8 cellular contexts compared by ENCODE assay signal in genomic region chr19:55165952-55166529, GRCh38. TPM values are rescaled to one million over a fixed set of nuclear protein-coding genes. Genes with fewer than 3 reads are reported as not detected.
DNase-seq lines count a peak whose midpoint lies in the region; ATAC-seq and TF ChIP-seq lines count a peak whose summit lies in the region.

No MANE protein-coding gene starts in this region.

- peaks cover 80% of the 10 kb centered on the region for H3K27me3 Mint-ChIP-seq in activated naive CD8-positive, alpha-beta T cell treated with anti-CD3 and anti-CD28 coated beads for 36 hours

- no peaks in the 10 kb centered on the region for H3K36me3 ChIP-seq in Panc1 (ENCODE audit: control insufficient read depth, insufficient read depth, low read length)
- no peaks in the 10 kb centered on the region for H3K36me3 ChIP-seq in cardiac muscle cell
- H3K36me3 ChIP-seq in trophoblast cell (ENCODE audit: control insufficient read depth in 1 of 2, insufficient read depth in 2 of 2, low read length in 2 of 2), result no peaks in the 10 kb centered on the region

- no TSS peak for BruUV-seq in Panc1 (replicated peaks; lab: Mats Ljungman, UMichigan)

- in situ Hi-C loops in Panc1 (cut with HindIII; ENCODE audit: low pct_unique_long_range_greater_than_20kb, low sequenced_read_pairs), result no loop called here

- H3K4ac ChIP-seq in trophoblast cell (ENCODE audit: low read depth, low read length), result no peak overlapping the region

- H3K4me1 ChIP-seq in Panc1 (ENCODE audit: control insufficient read depth, insufficient read depth, low read length) (peaks cover 3% of the 10 kb centered on the region; the same call in 1 of the 2 replicates), cardiac muscle cell (ENCODE audit: low read depth) (no peaks in the 10 kb centered on the region), trophoblast cell (ENCODE audit: control insufficient read depth in 1 of 2, insufficient read depth in 2 of 2, low read length in 2 of 2) (peaks cover 2 to 3% of the 10 kb centered on the region in 2 experiments)

- no peak overlapping the region for H3K27ac Mint-ChIP-seq in activated naive CD8-positive, alpha-beta T cell treated with anti-CD3 and anti-CD28 coated beads for 36 hours

- H2BK12ac ChIP-seq in trophoblast cell (ENCODE audit: low read length), result no peak overlapping the region

- no peak for DNase-seq in activated CD4-positive, CD25-positive, alpha-beta regulatory T cell (lab: John Stamatoyannopoulos, UW)
- DNase-seq in LHCN-M2 (ENCODE audit: low read depth) (peak; percentile 75), Panc1 (ENCODE audit: low read depth, low spot score) (peak; percentile 61), cardiac muscle cell (ENCODE audit: low read depth in 1 of 2, low spot score in 1 of 2) (peak; percentile 83 to 91), trophoblast cell (peak in 1 of 2 donors; percentile 84)
- peak; percentile 66 for DNase-seq in activated naive CD8-positive, alpha-beta T cell treated with anti-CD3 and anti-CD28 coated beads for 36 hours

- H4K91ac ChIP-seq in trophoblast cell (ENCODE audit: low read depth, low read length), result no peak overlapping the region

- POLR2A ChIA-PET in Panc1 (lab: Charles Lee), result interaction anchor here (0.5 to 1.2 kb wide), 2 partner anchors 224 to 407 kb away, joined by 3 to 4 read pairs; no protein-coding TSS in a partner anchor

- H3K4me2 ChIP-seq in trophoblast cell (ENCODE audit: low read length), result peak overlapping the region; percentile 69

- no CpG with 5 or more reads among the region's 34 CpGs for WGBS in trophoblast cell (ENCODE audit: extremely low coverage, insufficient coverage, insufficient read length)

- H3K27ac ChIP-seq in Panc1 (ENCODE audit: low read length), result no peak overlapping the region
- H3K27ac ChIP-seq in cardiac muscle cell, result no peak overlapping the region
- H3K27ac ChIP-seq in trophoblast cell (ENCODE audit: low read depth, low read length), result no peak overlapping the region

- no peaks in the 10 kb centered on the region for H3K27me3 ChIP-seq in Panc1 (ENCODE audit: control insufficient read depth, insufficient read depth, low read length)
- H3K27me3 ChIP-seq in cardiac muscle cell, result peaks cover 45% of the 10 kb centered on the region
- peaks cover 7% of the 10 kb centered on the region for H3K27me3 ChIP-seq in trophoblast cell (ENCODE audit: insufficient read depth, low read length)

- H3K9me3 Mint-ChIP-seq in activated naive CD8-positive, alpha-beta T cell treated with anti-CD3 and anti-CD28 coated beads for 36 hours, result peaks cover 2% of the 10 kb centered on the region

- peak; percentile 57 to 75 for ATAC-seq in activated CD4-positive, CD25-positive, alpha-beta regulatory T cell treated with anti-CD3 and anti-CD28 coated beads, Interleukin-2, amount 50 U/mL, for 24 hours
- ATAC-seq in Panc1 (peak; percentile 87), GM19035 (IDR thresholded peaks at IDR 0.05; ENCODE audit: unreplicated experiment) (no peak)

- no peak overlapping the region for H2AK5ac ChIP-seq in trophoblast cell (ENCODE audit: low read length)

- peak overlapping the region; percentile 70 for H2AFZ ChIP-seq in trophoblast cell (ENCODE audit: insufficient read depth, low read length, poor library complexity)

- H3K79me2 ChIP-seq in trophoblast cell (ENCODE audit: control insufficient read depth, insufficient read depth, low read length, poor library complexity), result no peaks in the 10 kb centered on the region

- H3K23ac ChIP-seq in trophoblast cell (ENCODE audit: low read length), result no peak overlapping the region

- H2BK120ac ChIP-seq in trophoblast cell (ENCODE audit: insufficient read depth, low read length, poor library complexity), result no peak overlapping the region

- H3K14ac ChIP-seq in trophoblast cell (ENCODE audit: low read length), result no peak overlapping the region

- H4K12ac ChIP-seq in trophoblast cell (ENCODE audit: low read depth, low read length), result no peak overlapping the region

- intact Hi-C loops in Panc1 (cut with micrococcal nuclease; ENCODE audit: unreplicated experiment), result no loop called here

- H3K18ac ChIP-seq in trophoblast cell (ENCODE audit: low read length), result no peak overlapping the region

- TF ChIP-seq CTCF in Panc1 (IDR thresholded peaks at IDR 0.05) (peak; percentile 99), cardiac muscle cell (IDR thresholded peaks at IDR 0.05; ENCODE audit: low read depth, low read length) (peak; percentile 70)

- H3K4me3 Mint-ChIP-seq in activated naive CD8-positive, alpha-beta T cell treated with anti-CD3 and anti-CD28 coated beads for 36 hours, result peak overlapping the region; percentile 79

- H3K36me3 Mint-ChIP-seq in activated naive CD8-positive, alpha-beta T cell treated with anti-CD3 and anti-CD28 coated beads for 36 hours, result no peaks in the 10 kb centered on the region

- CTCF ChIA-PET in Panc1 (lab: Charles Lee), result interaction anchor here (0.7 to 1.0 kb wide), 3 partner anchors 10 to 38 kb away, joined by 3 to 4 read pairs (median 3); no protein-coding TSS in a partner anchor

- H3K79me1 ChIP-seq in trophoblast cell (ENCODE audit: low read length), result no peaks in the 10 kb centered on the region

- H3K4me1 Mint-ChIP-seq in activated naive CD8-positive, alpha-beta T cell treated with anti-CD3 and anti-CD28 coated beads for 36 hours, result peaks cover 12% of the 10 kb centered on the region

- H3K4me3 ChIP-seq in Panc1 (ENCODE audit: low read depth in 2 of 2, low read length in 2 of 2) (peak overlapping the region; percentile 61 to 82), cardiac muscle cell (peak overlapping the region; percentile 41), trophoblast cell (ENCODE audit: low read depth, low read length) (peak overlapping the region; percentile 63)

- no peaks in the 10 kb centered on the region for H3K9me3 ChIP-seq in Panc1 (ENCODE audit: control insufficient read depth, insufficient read depth, low read depth, low read length)
- H3K9me3 ChIP-seq in cardiac muscle cell (ENCODE audit: low read depth), result no peaks in the 10 kb centered on the region
- peaks cover 3% of the 10 kb centered on the region for H3K9me3 ChIP-seq in trophoblast cell (ENCODE audit: insufficient read depth, low read depth, low read length)

- H2BK5ac ChIP-seq in trophoblast cell (ENCODE audit: low read depth, low read length, poor library complexity), result no peak overlapping the region

- H4K8ac ChIP-seq in trophoblast cell (ENCODE audit: low read depth, low read length), result no peak overlapping the region

- no peak overlapping the region for H3K9ac ChIP-seq in trophoblast cell (ENCODE audit: low read length)

RNA-seq across cellular contexts. Expression of gene DNAAF3, which starts 0.4 kb away (rescaled TPM):
- 0.90 and 1.3 TPM in 2 replicates for total RNA-seq in LHCN-M2 (2014; rRNA removed)
- 0.52 TPM for polyA plus RNA-seq in LHCN-M2 (2012)
- 12.4 TPM for total RNA-seq in Panc1 (2021; ENCODE audit: unreplicated experiment)
- 14.6 TPM for polyA plus RNA-seq in Panc1 (2012; ENCODE audit: insufficient read length)
- total RNA-seq in activated naive CD8-positive, alpha-beta T cell treated with anti-CD3 and anti-CD28 coated beads for 36 hours, result not detected
- 3.2 and 3.5 TPM in 2 replicates for total RNA-seq in cardiac muscle cell
- polyA plus RNA-seq in cardiac muscle cell, result 7.6 and 14.3 TPM in 2 replicates
- polyA plus RNA-seq in trophoblast cell (2013), result 0.44 and 0.53 TPM in 2 replicates

RNA-seq across cellular contexts. Expression of gene TNNI3, which starts 8.5 kb away (rescaled TPM):
- 0.26 and 0.92 TPM in 2 replicates for total RNA-seq in LHCN-M2 (2014; rRNA removed)
- polyA plus RNA-seq in LHCN-M2 (2012), result 0.28 TPM
- 14.6 TPM for total RNA-seq in Panc1 (2021; ENCODE audit: unreplicated experiment)
- 36.9 TPM for polyA plus RNA-seq in Panc1 (2012; ENCODE audit: insufficient read length)
- under 1 TPM in 1 of 2 experiments, not detected in 1; 0.25 TPM for total RNA-seq in activated naive CD8-positive, alpha-beta T cell treated with anti-CD3 and anti-CD28 coated beads for 36 hours
- total RNA-seq in cardiac muscle cell, result 64.5 and 78.6 TPM in 2 replicates
- 49.8 and 85.5 TPM in 2 replicates for polyA plus RNA-seq in cardiac muscle cell
- 0.05 and 0.33 TPM in 2 replicates for polyA plus RNA-seq in trophoblast cell (2013)

RNA-seq across cellular contexts. Expression of gene SYT5, which starts 14.0 kb away (rescaled TPM):
- not detected in 2 replicates for total RNA-seq in LHCN-M2 (2014; rRNA removed)
- polyA plus RNA-seq in LHCN-M2 (2012), result 0.22 TPM
- 3.2 TPM for total RNA-seq in Panc1 (2021; ENCODE audit: unreplicated experiment)
- polyA plus RNA-seq in Panc1 (2012; ENCODE audit: insufficient read length), result 9.3 TPM
- total RNA-seq in activated naive CD8-positive, alpha-beta T cell treated with anti-CD3 and anti-CD28 coated beads for 36 hours, result not detected
- total RNA-seq in cardiac muscle cell, result 0.12 and 0.53 TPM in 2 replicates
- not detected in 2 replicates for polyA plus RNA-seq in cardiac muscle cell
- polyA plus RNA-seq in trophoblast cell (2013), result 0.08 and 0.11 TPM in 2 replicates

RNA-seq across cellular contexts. Expression of gene TNNT1, which starts 17.0 kb away (rescaled TPM):
- total RNA-seq in LHCN-M2 (2014; rRNA removed) (52.6 and 73.4 TPM in 2 replicates), Panc1 (2021; ENCODE audit: unreplicated experiment) (116 TPM), cardiac muscle cell (16.1 and 25.0 TPM in 2 replicates)
- 46.6 TPM for polyA plus RNA-seq in LHCN-M2 (2012)
- 249 TPM for polyA plus RNA-seq in Panc1 (2012; ENCODE audit: insufficient read length)
- total RNA-seq in activated naive CD8-positive, alpha-beta T cell treated with anti-CD3 and anti-CD28 coated beads for 36 hours, result not detected
- polyA plus RNA-seq in cardiac muscle cell, result 34.7 and 35.5 TPM in 2 replicates
- 8.9 and 10.6 TPM in 2 replicates for polyA plus RNA-seq in trophoblast cell (2013)

RNA-seq across cellular contexts. Expression of gene PTPRH, which starts 43.3 kb away (rescaled TPM):
- total RNA-seq in LHCN-M2 (2014; rRNA removed), result 0.19 and 0.29 TPM in 2 replicates
- polyA plus RNA-seq in LHCN-M2 (2012), result 0.61 TPM
- 42.8 TPM for total RNA-seq in Panc1 (2021; ENCODE audit: unreplicated experiment)
- 45.2 TPM for polyA plus RNA-seq in Panc1 (2012; ENCODE audit: insufficient read length)
- total RNA-seq in activated naive CD8-positive, alpha-beta T cell treated with anti-CD3 and anti-CD28 coated beads for 36 hours, result not detected
- 3.0 and 6.9 TPM in 2 replicates for total RNA-seq in cardiac muscle cell
- 2.3 TPM in 2 replicates for polyA plus RNA-seq in cardiac muscle cell
- 0.11 TPM in 2 replicates for polyA plus RNA-seq in trophoblast cell (2013)

Comparison
In these comparisons a context has a peak if more than half of its experiments do, and no peak if none do; other contexts are left out.
1. DNase-seq: peak in LHCN-M2 (single experiment), Panc1 (single experiment), activated naive CD8-positive, alpha-beta T cell treated with anti-CD3 and anti-CD28 coated beads for 36 hours (single experiment) and cardiac muscle cell (2 of 2); none in activated CD4-positive, CD25-positive, alpha-beta regulatory T cell (0 of 4).
2. Peak in every context shown above with its lines, with median percentiles within 50 percentile points of each other: H3K4me3 ChIP-seq.